Comparison of ENCODE assay signal across 30 cellular contexts in the genomic region with DNA sequence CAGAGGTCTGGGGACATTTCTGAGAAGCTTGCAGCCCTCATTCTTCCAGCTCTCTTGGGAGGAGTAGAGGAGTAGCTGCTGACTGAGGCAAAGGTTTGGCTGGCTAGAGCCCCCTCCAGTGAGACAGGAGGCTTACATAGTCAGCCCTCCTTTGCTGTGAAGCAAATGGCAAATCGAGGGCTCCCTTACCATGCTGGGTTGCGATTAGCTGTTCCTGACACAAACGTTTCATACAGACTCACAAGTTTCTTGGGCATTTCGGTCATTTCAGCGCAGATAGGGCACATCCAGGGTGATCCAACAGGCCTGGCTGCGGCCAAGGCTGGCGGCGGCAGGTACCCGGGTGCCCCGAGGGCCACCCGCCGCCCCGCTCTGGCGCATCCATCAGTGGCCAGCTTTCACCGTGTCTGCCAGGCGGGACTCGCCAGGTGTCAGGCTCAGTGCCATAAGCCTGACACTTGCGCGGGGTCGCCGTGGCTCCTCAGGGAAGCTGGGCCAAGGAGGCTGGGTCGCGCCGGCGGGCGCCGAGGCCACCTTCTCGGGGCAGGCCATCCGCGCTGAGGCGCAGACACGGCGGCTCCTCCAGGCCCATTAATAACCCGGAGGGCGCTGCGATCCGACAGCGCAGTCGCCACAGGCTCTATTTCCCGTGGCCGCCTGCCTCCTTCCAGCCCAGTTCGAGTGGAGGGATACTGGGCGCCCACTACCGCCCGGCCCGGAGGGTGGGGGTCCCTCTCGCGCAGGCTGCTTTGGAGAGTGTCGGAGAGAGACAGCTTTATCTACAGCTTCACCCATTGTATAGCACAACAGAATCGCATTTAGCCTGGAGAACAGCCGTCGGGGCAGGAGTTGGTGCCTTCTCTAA. TPM values are rescaled to one million over a fixed set of nuclear protein-coding genes. Genes with fewer than 3 reads are reported as not detected.
DNase-seq lines count a peak whose midpoint lies in the region; ATAC-seq and TF ChIP-seq lines count a peak whose summit lies in the region.
"Had no signal": no experiment of that assay in that cellular context is flagged by ENCODE, and none has a peak within 500 bp of the region (broad histone marks: within the 10 kb centered on the region; RNA-seq: fewer than 3 reads in every experiment).

No MANE protein-coding gene starts in this region.

- H4K20me1 ChIP-seq in hepatocyte (ENCODE audit: insufficient read depth, poor library complexity, severe bottlenecking): no peaks in the 10 kb centered on the region

- H3K36me3 Mint-ChIP-seq in nephron (ENCODE audit: low read depth) (peaks cover 13% of the 10 kb centered on the region), type B pancreatic cell (peaks cover 13% of the 10 kb centered on the region)
- H3K36me3 Mint-ChIP-seq: IgD-negative memory B cell; naive thymus-derived CD8-positive, alpha-beta T cell had no signal

- H3K27ac Mint-ChIP-seq in nephron: no peak overlapping the region
- H3K27ac Mint-ChIP-seq in type B pancreatic cell: no peak overlapping the region
- H3K27ac Mint-ChIP-seq: activated CD4-positive, alpha-beta T cell treated with anti-CD3 and anti-CD28 coated beads, Interleukin-2, amount 10 ng/mL, durations not matched to agents 24 days and 14 days; stimulated activated naive CD8-positive, alpha-beta T cell treated with anti-CD3 and anti-CD28 coated beads, Interleukin-15, amount 100 ng/mL, for 72 hours; T-helper 17 cell had no signal

- no peak for DNase-seq in hepatocyte (ENCODE audit: low spot score)
- no peak for DNase-seq in type B pancreatic cell (ENCODE audit: extremely low spot score, unreplicated experiment)
- no peak for DNase-seq in GM13976 (ENCODE audit: low spot score)
- no peak for DNase-seq in stimulated activated naive CD4-positive, alpha-beta T cell (lab: John Stamatoyannopoulos, UW)
- DNase-seq: activated CD4-positive, alpha-beta T cell treated with anti-CD3 and anti-CD28 coated beads, Interleukin-2, amount 10 ng/mL, durations not matched to agents 24 days and 14 days; activated naive CD4-positive, alpha-beta T cell treated with Interleukin-2 at 50 U/mL for 16 hours; activated T-cell treated with anti-CD3 and anti-CD28 coated beads, Interleukin-2, amount 50 U/mL, for 4 hours; adrenal gland; BE2C; COR-L47; DMS79; HCEC 1CT; left cardiac atrium; naive thymus-derived CD8-positive, alpha-beta T cell; NCI-H1092 treated with DMSO at 0.1 percent for 48 hours; NCI-H2029 treated with DMSO at 0.1 percent for 48 hours; NCI-H345; NCI-H82; right lobe of liver; stimulated activated CD4-positive, alpha-beta T cell treated with anti-CD3 and anti-CD28 coated beads, Interleukin-4, amount 100 ng/mL, for 4 hours; stimulated activated naive CD8-positive, alpha-beta T cell treated with anti-CD3 and anti-CD28 coated beads, Interleukin-15, amount 100 ng/mL, for 72 hours; T-helper 17 cell had no signal

- peaks cover 54% of the 10 kb centered on the region for H3K79me2 ChIP-seq in hepatocyte

- H3K27me3 Mint-ChIP-seq in nephron (ENCODE audit: low read depth) (peaks cover 99% of the 10 kb centered on the region), type B pancreatic cell (peaks cover 94% of the 10 kb centered on the region)

- H3K4me1 ChIP-seq in HUES6 (ENCODE audit: control insufficient read depth, insufficient read depth, low read length) (peaks cover 25% of the 10 kb centered on the region), hepatocyte (ENCODE audit: insufficient read depth) (peaks cover 16% of the 10 kb centered on the region)
- H3K4me1 ChIP-seq: BE2C, breast epithelium had no signal

- ATAC-seq in HG02610 (IDR thresholded peaks at IDR 0.05; ENCODE audit: unreplicated experiment) (no peak), HG03159 (IDR thresholded peaks at IDR 0.05; ENCODE audit: unreplicated experiment) (no peak)
- ATAC-seq: naive thymus-derived CD8-positive, alpha-beta T cell; stimulated activated naive CD8-positive, alpha-beta T cell treated with anti-CD3 and anti-CD28 coated beads, Interleukin-15, amount 100 ng/mL, for 72 hours; T-helper 17 cell had no signal

- 30% methylated on average over 52 of the region's 52 CpGs for WGBS in hepatocyte (ENCODE audit: low lambda C conversion rate, missing lambda C conversion rate)

- H3K4me2 ChIP-seq in hepatocyte: peak overlapping the region; percentile 84

- H3K9ac ChIP-seq in HUES6 (ENCODE audit: low read length): no peak overlapping the region
- H3K9ac ChIP-seq: SK-N-SH had no signal

- no peaks in the 10 kb centered on the region for H3K9me3 Mint-ChIP-seq in nephron
- H3K9me3 Mint-ChIP-seq in type B pancreatic cell: no peaks in the 10 kb centered on the region
- H3K9me3 Mint-ChIP-seq: activated T-cell treated with anti-CD3 and anti-CD28 coated beads, Interleukin-2, amount 50 U/mL, for 4 hours; stimulated activated naive CD8-positive, alpha-beta T cell treated with anti-CD3 and anti-CD28 coated beads, Interleukin-15, amount 100 ng/mL, for 72 hours had no signal

- H3K9me2 ChIP-seq in hepatocyte (replicated peaks; ENCODE audit: insufficient read depth): no peaks in the 10 kb centered on the region
- H3K9me2 ChIP-seq: SK-N-SH had no signal

- H2AFZ ChIP-seq in hepatocyte: no peak overlapping the region

- H3K27ac ChIP-seq in HUES6 (ENCODE audit: low read depth, low read length) (no peak overlapping the region), hepatocyte (peak overlapping the region; percentile 12)
- H3K27ac ChIP-seq: adrenal gland, breast epithelium, right lobe of liver, tibial nerve had no signal

- H3K36me3 ChIP-seq in HUES6 (ENCODE audit: control insufficient read depth, insufficient read depth, low read length) (no peaks in the 10 kb centered on the region), hepatocyte (replicated peaks; ENCODE audit: insufficient read depth, low read depth) (no peaks in the 10 kb centered on the region)
- H3K36me3 ChIP-seq: adrenal gland, BE2C, breast epithelium, right lobe of liver, tibial nerve had no signal

- H3K4me3 ChIP-seq in HUES6 (ENCODE audit: low read depth, low read length) (peak overlapping the region; percentile 49), hepatocyte (no peak overlapping the region)
- H3K4me3 ChIP-seq: right lobe of liver had no signal

- H3K4me3 Mint-ChIP-seq in nephron (peak overlapping the region; percentile 19 to 33 (median 28)), type B pancreatic cell (peak overlapping the region; percentile 55)
- H3K4me3 Mint-ChIP-seq: activated CD4-positive, alpha-beta T cell treated with anti-CD3 and anti-CD28 coated beads, Interleukin-2, amount 10 ng/mL, durations not matched to agents 24 days and 14 days; activated T-cell treated with anti-CD3 and anti-CD28 coated beads, Interleukin-2, amount 50 U/mL, for 4 hours; IgD-negative memory B cell; naive thymus-derived CD8-positive, alpha-beta T cell; stimulated activated naive CD8-positive, alpha-beta T cell treated with anti-CD3 and anti-CD28 coated beads, Interleukin-15, amount 100 ng/mL, for 72 hours had no signal

- no peaks in the 10 kb centered on the region for H3K9me3 ChIP-seq in HUES6 (ENCODE audit: control insufficient read depth, insufficient read depth, low read depth, low read length)
- no peaks in the 10 kb centered on the region for H3K9me3 ChIP-seq in hepatocyte (ENCODE audit: low read depth)
- H3K9me3 ChIP-seq: adrenal gland, BE2C, breast epithelium, right lobe of liver, SK-N-SH, tibial nerve had no signal

- H3K27me3 ChIP-seq in HUES6 (ENCODE audit: control insufficient read depth, insufficient read depth, low read length): peaks cover 97% of the 10 kb centered on the region
- peaks cover 84% of the 10 kb centered on the region for H3K27me3 ChIP-seq in hepatocyte

- in situ Hi-C loops in GM13976 (cut with MboI; ENCODE audit: low sequenced_read_pairs, unreplicated experiment): no loop called here

- TF ChIP-seq CTCF in hepatocyte (IDR thresholded peaks at IDR 0.05; ENCODE audit: poor library complexity) (no peak), nephron (IDR thresholded peaks at IDR 0.05; ENCODE audit: unreplicated experiment in 3 of 3) (no peak), type B pancreatic cell (conservative IDR thresholded peaks at IDR 0.05) (no peak), GM13976 (IDR thresholded peaks at IDR 0.05; ENCODE audit: borderline replicate concordance, control extremely low read depth, extremely low read depth, insufficient read depth, missing control alignments) (no peak)

- H3K4me1 Mint-ChIP-seq in nephron: peaks cover 24% of the 10 kb centered on the region
- H3K4me1 Mint-ChIP-seq in type B pancreatic cell (ENCODE audit: unreplicated experiment): peaks cover 23% of the 10 kb centered on the region

RNA-seq across cellular contexts. Expression of gene PRDM6, which starts 9.1 kb away (rescaled TPM):
- total RNA-seq in hepatocyte: 6.3 and 9.9 TPM in 2 replicates
- 10.9 and 12.7 TPM in 2 replicates for polyA plus RNA-seq in hepatocyte
- total RNA-seq in type B pancreatic cell (ENCODE audit: low replicate concordance): 1.1 and 3.2 TPM in 2 replicates
- total RNA-seq: activated CD4-positive, alpha-beta T cell treated with anti-CD3 and anti-CD28 coated beads, Interleukin-2, amount 10 ng/mL, durations not matched to agents 24 days and 14 days; activated T-cell treated with anti-CD3 and anti-CD28 coated beads, Interleukin-2, amount 50 U/mL, for 4 hours; naive thymus-derived CD8-positive, alpha-beta T cell; T-helper 17 cell had no signal
- polyA plus RNA-seq: IgD-negative memory B cell; naive thymus-derived CD8-positive, alpha-beta T cell had no signal
